Comparison of ENCODE assay signal across 1 cellular context in the genomic region with DNA sequence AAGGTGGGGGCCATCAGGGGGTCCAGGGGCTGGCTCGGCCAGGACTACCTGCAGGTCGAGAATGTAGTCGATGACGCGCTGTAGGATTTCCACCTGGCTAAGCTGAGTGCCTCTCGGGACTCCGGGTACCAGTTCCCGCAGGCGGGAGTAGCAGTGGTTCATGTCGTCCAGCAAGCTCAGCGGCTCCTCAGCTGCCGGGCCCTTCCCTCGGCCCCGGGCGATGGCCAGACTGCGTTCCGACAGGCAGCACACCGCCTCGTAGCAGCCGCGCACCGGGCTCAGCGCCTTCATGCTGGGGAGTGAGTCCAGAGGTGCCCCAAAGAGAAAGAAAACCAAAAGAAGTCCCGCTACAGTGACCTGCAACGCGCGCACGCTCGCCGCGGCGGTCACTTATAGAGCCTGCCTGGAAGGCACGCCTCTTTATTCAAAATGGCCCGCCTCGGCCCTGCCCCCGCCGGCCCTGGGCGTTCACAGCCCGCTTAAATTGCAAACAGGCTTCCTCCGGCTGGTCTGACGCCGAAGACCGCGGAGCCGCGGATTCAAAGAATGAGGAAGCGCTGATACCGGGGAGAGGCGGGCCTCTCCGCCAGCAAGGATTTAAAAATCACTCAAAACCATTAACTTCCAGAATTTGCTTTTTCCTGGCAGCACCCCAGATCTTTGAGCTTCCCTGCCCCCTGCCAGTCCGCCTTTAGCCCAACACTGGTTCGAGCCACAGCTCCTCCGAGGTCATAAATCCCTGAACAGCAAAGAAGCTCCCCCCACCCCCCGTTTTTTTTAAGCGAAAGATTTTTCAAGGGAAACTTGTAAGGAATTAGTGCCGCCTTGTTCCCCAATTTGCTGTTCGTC.
A peak's percentile ranks its signal among the peaks of the same experiment; 100 is the strongest.
TF ChIP-seq lines count a peak whose summit lies in the region.

A gene with protein sequence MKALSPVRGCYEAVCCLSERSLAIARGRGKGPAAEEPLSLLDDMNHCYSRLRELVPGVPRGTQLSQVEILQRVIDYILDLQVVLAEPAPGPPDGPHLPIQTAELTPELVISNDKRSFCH (minus strand): TSS at position 366 of the 849 bp plus-strand sequence. CDS start 75 bp downstream, at position 291.

TF ChIP-seq in GM12878, 131 proteins besides CTCF, POLR2A, EP300 and RAD21 (continued from another document and continues in another):
- TF ChIP-seq, protein P1, sequence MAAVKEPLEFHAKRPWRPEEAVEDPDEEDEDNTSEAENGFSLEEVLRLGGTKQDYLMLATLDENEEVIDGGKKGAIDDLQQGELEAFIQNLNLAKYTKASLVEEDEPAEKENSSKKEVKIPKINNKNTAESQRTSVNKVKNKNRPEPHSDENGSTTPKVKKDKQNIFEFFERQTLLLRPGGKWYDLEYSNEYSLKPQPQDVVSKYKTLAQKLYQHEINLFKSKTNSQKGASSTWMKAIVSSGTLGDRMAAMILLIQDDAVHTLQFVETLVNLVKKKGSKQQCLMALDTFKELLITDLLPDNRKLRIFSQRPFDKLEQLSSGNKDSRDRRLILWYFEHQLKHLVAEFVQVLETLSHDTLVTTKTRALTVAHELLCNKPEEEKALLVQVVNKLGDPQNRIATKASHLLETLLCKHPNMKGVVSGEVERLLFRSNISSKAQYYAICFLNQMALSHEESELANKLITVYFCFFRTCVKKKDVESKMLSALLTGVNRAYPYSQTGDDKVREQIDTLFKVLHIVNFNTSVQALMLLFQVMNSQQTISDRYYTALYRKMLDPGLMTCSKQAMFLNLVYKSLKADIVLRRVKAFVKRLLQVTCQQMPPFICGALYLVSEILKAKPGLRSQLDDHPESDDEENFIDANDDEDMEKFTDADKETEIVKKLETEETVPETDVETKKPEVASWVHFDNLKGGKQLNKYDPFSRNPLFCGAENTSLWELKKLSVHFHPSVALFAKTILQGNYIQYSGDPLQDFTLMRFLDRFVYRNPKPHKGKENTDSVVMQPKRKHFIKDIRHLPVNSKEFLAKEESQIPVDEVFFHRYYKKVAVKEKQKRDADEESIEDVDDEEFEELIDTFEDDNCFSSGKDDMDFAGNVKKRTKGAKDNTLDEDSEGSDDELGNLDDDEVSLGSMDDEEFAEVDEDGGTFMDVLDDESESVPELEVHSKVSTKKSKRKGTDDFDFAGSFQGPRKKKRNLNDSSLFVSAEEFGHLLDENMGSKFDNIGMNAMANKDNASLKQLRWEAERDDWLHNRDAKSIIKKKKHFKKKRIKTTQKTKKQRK (IDR thresholded peaks at IDR 0.05; ENCODE audit: low read depth, low read length) = no peak
- no peak; the same call in 1 of the 2 replicates for TF ChIP-seq GATAD2B (conservative IDR thresholded peaks at IDR 0.05; ENCODE audit: low read depth)
- no peak for TF ChIP-seq ASH2L (IDR thresholded peaks at IDR 0.05; ENCODE audit: borderline replicate concordance, low read depth)
- TF ChIP-seq, protein P2, sequence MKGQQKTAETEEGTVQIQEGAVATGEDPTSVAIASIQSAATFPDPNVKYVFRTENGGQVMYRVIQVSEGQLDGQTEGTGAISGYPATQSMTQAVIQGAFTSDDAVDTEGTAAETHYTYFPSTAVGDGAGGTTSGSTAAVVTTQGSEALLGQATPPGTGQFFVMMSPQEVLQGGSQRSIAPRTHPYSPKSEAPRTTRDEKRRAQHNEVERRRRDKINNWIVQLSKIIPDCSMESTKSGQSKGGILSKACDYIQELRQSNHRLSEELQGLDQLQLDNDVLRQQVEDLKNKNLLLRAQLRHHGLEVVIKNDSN (IDR thresholded peaks at IDR 0.05; ENCODE audit: borderline replicate concordance, extremely low read length, insufficient read depth, low read depth, low read length) = no peak
- TF ChIP-seq STAT1 (conservative IDR thresholded peaks at IDR 0.05) = 0 out of 2 replicates have a peak, but pooled peaks have one; percentile 18
- TF ChIP-seq SMARCA5 (IDR thresholded peaks at IDR 0.05) = 0 out of 2 replicates have a peak, but pooled peaks have one; percentile 69
- peak; percentile 90 for TF ChIP-seq SPI1 (IDR thresholded peaks at IDR 0.05; ENCODE audit: borderline replicate concordance, insufficient read depth, low read depth, low read length)
- peak; percentile 95 for TF ChIP-seq POLR2AphosphoS2 (IDR thresholded peaks at IDR 0.05; ENCODE audit: low read depth, low read length)
- no peak for TF ChIP-seq ZNF24 (IDR thresholded peaks at IDR 0.05)
- no peak for TF ChIP-seq RFX5 (IDR thresholded peaks at IDR 0.05; ENCODE audit: low read depth, low read length)
- TF ChIP-seq ZNF207 (IDR thresholded peaks at IDR 0.05; ENCODE audit: borderline replicate concordance) = no peak; the same call in 1 of the 2 replicates
- TF ChIP-seq BACH1 (IDR thresholded peaks at IDR 0.05; ENCODE audit: borderline replicate concordance) = no peak; the same call in 1 of the 2 replicates
- TF ChIP-seq SRF (IDR thresholded peaks at IDR 0.05; ENCODE audit: low read depth in 2 of 2, low read length in 2 of 2) = 0 out of 4 replicates have a peak, but pooled peaks of 1 of the 2 experiments have one; percentile 25
- TF ChIP-seq, protein P3, sequence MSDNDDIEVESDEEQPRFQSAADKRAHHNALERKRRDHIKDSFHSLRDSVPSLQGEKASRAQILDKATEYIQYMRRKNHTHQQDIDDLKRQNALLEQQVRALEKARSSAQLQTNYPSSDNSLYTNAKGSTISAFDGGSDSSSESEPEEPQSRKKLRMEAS (IDR thresholded peaks at IDR 0.05; ENCODE audit: low read depth, low read length) = peak; percentile 62; the same call in 1 of the 2 replicates
- peak; percentile 96 for TF ChIP-seq CBFB (IDR thresholded peaks at IDR 0.05; ENCODE audit: low read depth)
- no peak for TF ChIP-seq RELA (IDR thresholded peaks at IDR 0.05; ENCODE audit: borderline replicate concordance, partially characterized antibody)
- TF ChIP-seq ZSCAN29 (IDR thresholded peaks at IDR 0.05) = no peak
- TF ChIP-seq, protein P4, sequence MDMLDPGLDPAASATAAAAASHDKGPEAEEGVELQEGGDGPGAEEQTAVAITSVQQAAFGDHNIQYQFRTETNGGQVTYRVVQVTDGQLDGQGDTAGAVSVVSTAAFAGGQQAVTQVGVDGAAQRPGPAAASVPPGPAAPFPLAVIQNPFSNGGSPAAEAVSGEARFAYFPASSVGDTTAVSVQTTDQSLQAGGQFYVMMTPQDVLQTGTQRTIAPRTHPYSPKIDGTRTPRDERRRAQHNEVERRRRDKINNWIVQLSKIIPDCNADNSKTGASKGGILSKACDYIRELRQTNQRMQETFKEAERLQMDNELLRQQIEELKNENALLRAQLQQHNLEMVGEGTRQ (IDR thresholded peaks at IDR 0.05; ENCODE audit: borderline replicate concordance, low read depth, low read length) = no peak
- TF ChIP-seq GABPA (IDR thresholded peaks at IDR 0.05; ENCODE audit: low read depth) = no peak
- TF ChIP-seq, protein P5, sequence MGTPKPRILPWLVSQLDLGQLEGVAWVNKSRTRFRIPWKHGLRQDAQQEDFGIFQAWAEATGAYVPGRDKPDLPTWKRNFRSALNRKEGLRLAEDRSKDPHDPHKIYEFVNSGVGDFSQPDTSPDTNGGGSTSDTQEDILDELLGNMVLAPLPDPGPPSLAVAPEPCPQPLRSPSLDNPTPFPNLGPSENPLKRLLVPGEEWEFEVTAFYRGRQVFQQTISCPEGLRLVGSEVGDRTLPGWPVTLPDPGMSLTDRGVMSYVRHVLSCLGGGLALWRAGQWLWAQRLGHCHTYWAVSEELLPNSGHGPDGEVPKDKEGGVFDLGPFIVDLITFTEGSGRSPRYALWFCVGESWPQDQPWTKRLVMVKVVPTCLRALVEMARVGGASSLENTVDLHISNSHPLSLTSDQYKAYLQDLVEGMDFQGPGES (IDR thresholded peaks at IDR 0.05) = no peak
- TF ChIP-seq EGR1 (IDR thresholded peaks at IDR 0.05; ENCODE audit: borderline replicate concordance in 1 of 2, low read depth in 2 of 2, low read length in 2 of 2) = 0 out of 3 replicates have a peak, but pooled peaks of 1 of the 2 experiments have one; percentile 49
- TF ChIP-seq, protein P6, sequence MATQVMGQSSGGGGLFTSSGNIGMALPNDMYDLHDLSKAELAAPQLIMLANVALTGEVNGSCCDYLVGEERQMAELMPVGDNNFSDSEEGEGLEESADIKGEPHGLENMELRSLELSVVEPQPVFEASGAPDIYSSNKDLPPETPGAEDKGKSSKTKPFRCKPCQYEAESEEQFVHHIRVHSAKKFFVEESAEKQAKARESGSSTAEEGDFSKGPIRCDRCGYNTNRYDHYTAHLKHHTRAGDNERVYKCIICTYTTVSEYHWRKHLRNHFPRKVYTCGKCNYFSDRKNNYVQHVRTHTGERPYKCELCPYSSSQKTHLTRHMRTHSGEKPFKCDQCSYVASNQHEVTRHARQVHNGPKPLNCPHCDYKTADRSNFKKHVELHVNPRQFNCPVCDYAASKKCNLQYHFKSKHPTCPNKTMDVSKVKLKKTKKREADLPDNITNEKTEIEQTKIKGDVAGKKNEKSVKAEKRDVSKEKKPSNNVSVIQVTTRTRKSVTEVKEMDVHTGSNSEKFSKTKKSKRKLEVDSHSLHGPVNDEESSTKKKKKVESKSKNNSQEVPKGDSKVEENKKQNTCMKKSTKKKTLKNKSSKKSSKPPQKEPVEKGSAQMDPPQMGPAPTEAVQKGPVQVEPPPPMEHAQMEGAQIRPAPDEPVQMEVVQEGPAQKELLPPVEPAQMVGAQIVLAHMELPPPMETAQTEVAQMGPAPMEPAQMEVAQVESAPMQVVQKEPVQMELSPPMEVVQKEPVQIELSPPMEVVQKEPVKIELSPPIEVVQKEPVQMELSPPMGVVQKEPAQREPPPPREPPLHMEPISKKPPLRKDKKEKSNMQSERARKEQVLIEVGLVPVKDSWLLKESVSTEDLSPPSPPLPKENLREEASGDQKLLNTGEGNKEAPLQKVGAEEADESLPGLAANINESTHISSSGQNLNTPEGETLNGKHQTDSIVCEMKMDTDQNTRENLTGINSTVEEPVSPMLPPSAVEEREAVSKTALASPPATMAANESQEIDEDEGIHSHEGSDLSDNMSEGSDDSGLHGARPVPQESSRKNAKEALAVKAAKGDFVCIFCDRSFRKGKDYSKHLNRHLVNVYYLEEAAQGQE (IDR thresholded peaks at IDR 0.05; ENCODE audit: low read depth, low read length) = no peak
- no peak for TF ChIP-seq TCF7 (IDR thresholded peaks at IDR 0.05; ENCODE audit: borderline replicate concordance)
- peak; percentile 99 for TF ChIP-seq PML (IDR thresholded peaks at IDR 0.05; ENCODE audit: low read length)
- TF ChIP-seq POLR2AphosphoS5 (IDR thresholded peaks at IDR 0.05; ENCODE audit: low read length) = peak; percentile 98
- TF ChIP-seq TCF12 (IDR thresholded peaks at IDR 0.05; ENCODE audit: low read depth, low read length) = 0 out of 2 replicates have a peak, but pooled peaks have one; percentile 33
- peak; percentile 90; the same call in 1 of the 2 replicates for TF ChIP-seq TAF1 (IDR thresholded peaks at IDR 0.05; ENCODE audit: borderline replicate concordance, low read depth, low read length)
- TF ChIP-seq RCOR1 (conservative IDR thresholded peaks at IDR 0.05; ENCODE audit: low read depth, low read length) = no peak
- TF ChIP-seq, protein P7, sequence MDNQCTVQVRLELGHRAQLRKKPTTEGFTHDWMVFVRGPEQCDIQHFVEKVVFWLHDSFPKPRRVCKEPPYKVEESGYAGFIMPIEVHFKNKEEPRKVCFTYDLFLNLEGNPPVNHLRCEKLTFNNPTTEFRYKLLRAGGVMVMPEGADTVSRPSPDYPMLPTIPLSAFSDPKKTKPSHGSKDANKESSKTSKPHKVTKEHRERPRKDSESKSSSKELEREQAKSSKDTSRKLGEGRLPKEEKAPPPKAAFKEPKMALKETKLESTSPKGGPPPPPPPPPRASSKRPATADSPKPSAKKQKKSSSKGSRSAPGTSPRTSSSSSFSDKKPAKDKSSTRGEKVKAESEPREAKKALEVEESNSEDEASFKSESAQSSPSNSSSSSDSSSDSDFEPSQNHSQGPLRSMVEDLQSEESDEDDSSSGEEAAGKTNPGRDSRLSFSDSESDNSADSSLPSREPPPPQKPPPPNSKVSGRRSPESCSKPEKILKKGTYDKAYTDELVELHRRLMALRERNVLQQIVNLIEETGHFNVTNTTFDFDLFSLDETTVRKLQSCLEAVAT (IDR thresholded peaks at IDR 0.05) = peak; percentile 51; the same call in 1 of the 2 replicates
- peak; percentile 27; the same call in 1 of the 2 replicates for TF ChIP-seq TARDBP (IDR thresholded peaks at IDR 0.05; ENCODE audit: borderline replicate concordance)
- 0 out of 2 replicates have a peak, but pooled peaks have one; percentile 28 for TF ChIP-seq LARP7 (IDR thresholded peaks at IDR 0.05)
- TF ChIP-seq RBBP5 (conservative IDR thresholded peaks at IDR 0.05) = no peak
- TF ChIP-seq, protein P8, sequence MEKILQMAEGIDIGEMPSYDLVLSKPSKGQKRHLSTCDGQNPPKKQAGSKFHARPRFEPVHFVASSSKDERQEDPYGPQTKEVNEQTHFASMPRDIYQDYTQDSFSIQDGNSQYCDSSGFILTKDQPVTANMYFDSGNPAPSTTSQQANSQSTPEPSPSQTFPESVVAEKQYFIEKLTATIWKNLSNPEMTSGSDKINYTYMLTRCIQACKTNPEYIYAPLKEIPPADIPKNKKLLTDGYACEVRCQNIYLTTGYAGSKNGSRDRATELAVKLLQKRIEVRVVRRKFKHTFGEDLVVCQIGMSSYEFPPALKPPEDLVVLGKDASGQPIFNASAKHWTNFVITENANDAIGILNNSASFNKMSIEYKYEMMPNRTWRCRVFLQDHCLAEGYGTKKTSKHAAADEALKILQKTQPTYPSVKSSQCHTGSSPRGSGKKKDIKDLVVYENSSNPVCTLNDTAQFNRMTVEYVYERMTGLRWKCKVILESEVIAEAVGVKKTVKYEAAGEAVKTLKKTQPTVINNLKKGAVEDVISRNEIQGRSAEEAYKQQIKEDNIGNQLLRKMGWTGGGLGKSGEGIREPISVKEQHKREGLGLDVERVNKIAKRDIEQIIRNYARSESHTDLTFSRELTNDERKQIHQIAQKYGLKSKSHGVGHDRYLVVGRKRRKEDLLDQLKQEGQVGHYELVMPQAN (conservative IDR thresholded peaks at IDR 0.05) = peak; percentile 84
- TF ChIP-seq ESRRA (IDR thresholded peaks at IDR 0.05; ENCODE audit: low read length) = no peak
- no peak for TF ChIP-seq YBX1 (IDR thresholded peaks at IDR 0.05)
- no peak for TF ChIP-seq FOXK2 (IDR thresholded peaks at IDR 0.05)
- TF ChIP-seq, protein P9, sequence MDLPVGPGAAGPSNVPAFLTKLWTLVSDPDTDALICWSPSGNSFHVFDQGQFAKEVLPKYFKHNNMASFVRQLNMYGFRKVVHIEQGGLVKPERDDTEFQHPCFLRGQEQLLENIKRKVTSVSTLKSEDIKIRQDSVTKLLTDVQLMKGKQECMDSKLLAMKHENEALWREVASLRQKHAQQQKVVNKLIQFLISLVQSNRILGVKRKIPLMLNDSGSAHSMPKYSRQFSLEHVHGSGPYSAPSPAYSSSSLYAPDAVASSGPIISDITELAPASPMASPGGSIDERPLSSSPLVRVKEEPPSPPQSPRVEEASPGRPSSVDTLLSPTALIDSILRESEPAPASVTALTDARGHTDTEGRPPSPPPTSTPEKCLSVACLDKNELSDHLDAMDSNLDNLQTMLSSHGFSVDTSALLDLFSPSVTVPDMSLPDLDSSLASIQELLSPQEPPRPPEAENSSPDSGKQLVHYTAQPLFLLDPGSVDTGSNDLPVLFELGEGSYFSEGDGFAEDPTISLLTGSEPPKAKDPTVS (IDR thresholded peaks at IDR 0.05; ENCODE audit: low read depth, low read length) = no peak
